6 cellular contexts compared by ENCODE assay signal in genomic region chr17:40063915-40064531, GRCh38. TPM values are rescaled to one million over a fixed set of nuclear protein-coding genes. Genes with fewer than 3 reads are reported as not detected.
DNase-seq lines count a peak whose midpoint lies in the region; ATAC-seq lines count a peak whose summit lies in the region.

No MANE protein-coding gene starts in this region.

- intact Hi-C loops in left cardiac atrium (cut with DNase I) = loop anchor here in 1 of 2 donors (2.0 kb wide), 1 partner anchor 49 kb away; no protein-coding TSS in a partner anchor

- DNase-seq in stimulated activated CD4-positive, alpha-beta T cell treated with anti-CD3 and anti-CD28 coated beads, Interleukin-15, amount 100 ng/mL, for 24 hours = peak; percentile 26
- no peak for DNase-seq in stimulated activated CD4-positive, alpha-beta T cell treated with anti-CD3 and anti-CD28 coated beads, Interleukin-2, amount 100 ng/mL, for 48 hours
- DNase-seq in left cardiac atrium = no peak
- peak; percentile 73 for DNase-seq in superior temporal gyrus (ENCODE audit: extremely low spot score)
- no peak for DNase-seq in NCI-H1694 (lab: John Stamatoyannopoulos, UW)
- DNase-seq in SK-N-DZ (ENCODE audit: low spot score) = no peak

- ATAC-seq in left cardiac atrium = peak; percentile 4 to 16

RNA-seq across cellular contexts. Expression of gene THRA, which starts 1.3 kb away (rescaled TPM):
- total RNA-seq in left cardiac atrium = 10 to 100 TPM; 54.4 to 77.9 TPM
- polyA plus RNA-seq in SK-N-DZ (2014; cell fraction: cytosol; rRNA removed) = 20.7 and 29.0 TPM in 2 replicates
- 11.1 and 12.1 TPM in 2 replicates for polyA plus RNA-seq in SK-N-DZ (2014; cell fraction: nucleus; rRNA removed)

RNA-seq across cellular contexts. Expression of gene MED24, which starts 9.8 kb away (rescaled TPM):
- 10 to 100 TPM; 44.0 to 56.4 TPM for total RNA-seq in left cardiac atrium
- 71.8 and 93.7 TPM in 2 replicates for polyA plus RNA-seq in SK-N-DZ (2014; cell fraction: cytosol; rRNA removed)
- polyA plus RNA-seq in SK-N-DZ (2014; cell fraction: nucleus; rRNA removed) = 133 and 217 TPM in 2 replicates

RNA-seq across cellular contexts. Expression of gene NR1D1, which starts 36.4 kb away (rescaled TPM):
- 10 to 100 TPM; 17.1 to 19.5 TPM for total RNA-seq in left cardiac atrium
- polyA plus RNA-seq in SK-N-DZ (2014; cell fraction: cytosol; rRNA removed) = 2.2 and 2.4 TPM in 2 replicates
- 1.3 and 1.4 TPM in 2 replicates for polyA plus RNA-seq in SK-N-DZ (2014; cell fraction: nucleus; rRNA removed)

RNA-seq across cellular contexts. Expression of gene CSF3, which starts 48.8 kb away (rescaled TPM):
- total RNA-seq in left cardiac atrium = 1 to 10 TPM in 1 of 2 donors, not detected in 1; 1.2 TPM
- 0.32 and 0.63 TPM in 2 replicates for polyA plus RNA-seq in SK-N-DZ (2014; cell fraction: cytosol; rRNA removed)
- 0.27 and 0.50 TPM in 2 replicates for polyA plus RNA-seq in SK-N-DZ (2014; cell fraction: nucleus; rRNA removed)

RNA-seq across cellular contexts. Expression of gene MSL1, which starts 57.7 kb away (rescaled TPM):
- total RNA-seq in left cardiac atrium = 10 to 100 TPM; 54.0 to 57.8 TPM
- polyA plus RNA-seq in SK-N-DZ (2014; cell fraction: cytosol; rRNA removed) = 56.4 and 63.1 TPM in 2 replicates
- polyA plus RNA-seq in SK-N-DZ (2014; cell fraction: nucleus; rRNA removed) = 122 and 188 TPM in 2 replicates

Comparison
In these comparisons a context has a peak if more than half of its experiments do, and no peak if none do; other contexts are left out.
1. DNase-seq: peak in stimulated activated CD4-positive, alpha-beta T cell treated with anti-CD3 and anti-CD28 coated beads, Interleukin-15, amount 100 ng/mL, for 24 hours (single experiment) and superior temporal gyrus (single experiment); none in stimulated activated CD4-positive, alpha-beta T cell treated with anti-CD3 and anti-CD28 coated beads, Interleukin-2, amount 100 ng/mL, for 48 hours (0 of 2), left cardiac atrium (single experiment), NCI-H1694 (single experiment) and SK-N-DZ (single experiment).